12 cellular contexts compared by ENCODE assay signal in the genomic region with DNA sequence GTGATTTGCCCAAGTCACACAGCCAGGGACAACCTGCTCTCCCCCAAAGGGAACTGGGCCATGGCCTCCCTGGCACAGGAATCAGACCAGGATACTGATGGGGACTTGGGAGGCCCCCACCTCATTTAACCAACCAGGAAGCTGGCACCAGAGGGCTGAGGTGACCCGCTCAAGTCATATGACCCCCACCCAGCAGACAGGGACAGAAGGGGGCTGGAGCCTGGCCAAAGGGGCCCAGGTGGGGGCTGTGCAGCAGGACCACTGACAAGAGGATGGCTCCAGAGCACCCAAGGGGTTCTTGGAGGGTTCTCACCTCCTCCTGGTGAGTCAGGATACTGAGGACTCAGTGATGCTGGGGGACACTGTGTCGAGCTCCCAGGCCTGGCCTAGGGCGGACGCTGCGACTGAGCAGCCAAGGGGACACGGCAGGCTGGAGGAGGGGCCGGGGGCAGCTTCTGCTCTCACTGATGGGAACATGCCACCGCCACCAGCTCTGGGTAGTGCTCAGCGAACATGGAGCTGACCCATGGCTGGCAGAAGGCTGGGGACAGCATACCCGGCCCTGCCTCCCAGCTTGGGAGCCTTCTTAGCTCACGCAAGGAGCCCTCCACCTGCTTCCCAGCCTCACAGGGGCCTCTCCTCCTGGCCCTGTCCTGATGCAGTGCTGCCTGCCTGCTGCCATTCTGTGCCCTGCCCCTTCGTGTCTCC. TPM values are rescaled to one million over a fixed set of nuclear protein-coding genes. Genes with fewer than 3 reads are reported as not detected.
DNase-seq lines count a peak whose midpoint lies in the region; ATAC-seq, FAIRE-seq and TF ChIP-seq lines count a peak whose summit lies in the region.
"Had no signal": no experiment of that assay in that cellular context is flagged by ENCODE, and none has a peak within 500 bp of the region (broad histone marks: within the 10 kb centered on the region; RNA-seq: fewer than 3 reads in every experiment).

No MANE protein-coding gene starts in this region.

- DNase-seq in H9 (peak; percentile 22), islet precursor cell (peak; percentile 53), HTR-8/SVneo (ENCODE audit: insufficient read length, low spot score) (no peak), NCI-H748 treated with DMSO at 0.1 percent for 48 hours (lab: John Stamatoyannopoulos, UW) (no peak)
- DNase-seq in activated CD8-positive, alpha-beta memory T cell treated with anti-CD3 and anti-CD28 coated beads, Interleukin-2, amount 10 ng/mL, durations not matched to agents 7 days and 5 days = peak; percentile 47
- DNase-seq in stimulated activated naive B cell treated with anti-CD40 and anti-IgM and Interleukin-4, amounts not matched to agents 10 μg/mL and 1 μg/mL and 100 μg/mL, for 72 hours = no peak
- DNase-seq: DMS153, NCI-H1092 treated with DMSO at 0.1 percent for 48 hours, NCI-H510A treated with DMSO at 0.1 percent for 48 hours had no signal

- H3T11ph ChIP-seq in H9 (ENCODE audit: low read length) = no peak overlapping the region

- no peak overlapping the region for H3K27ac ChIP-seq in H9 (ENCODE audit: insufficient read length, low read depth, low read length)

- H3K9ac ChIP-seq in H9 (ENCODE audit: extremely low read depth, insufficient read length, low read length) = no peak overlapping the region

- H3K79me2 ChIP-seq in H9 (ENCODE audit: insufficient read depth, low read length) = no peaks in the 10 kb centered on the region

- no peak overlapping the region for H3K4me3 Mint-ChIP-seq in H9
- peak overlapping the region; percentile 96 for H3K4me3 Mint-ChIP-seq in activated CD8-positive, alpha-beta memory T cell treated with anti-CD3 and anti-CD28 coated beads, Interleukin-2, amount 10 ng/mL, durations not matched to agents 7 days and 5 days
- peak overlapping the region; percentile 66 to 82 for H3K4me3 Mint-ChIP-seq in stimulated activated naive B cell treated with anti-CD40 and anti-IgM and Interleukin-4, amounts not matched to agents 10 μg/mL and 1 μg/mL and 100 μg/mL, for 72 hours

- no peak overlapping the region for H2BK5ac ChIP-seq in H9 (ENCODE audit: insufficient read length, low read length)

- H3K27me3 Mint-ChIP-seq in H9 (ENCODE audit: low read depth) = peaks cover 28% of the 10 kb centered on the region
- no peaks in the 10 kb centered on the region for H3K27me3 Mint-ChIP-seq in activated CD8-positive, alpha-beta memory T cell treated with anti-CD3 and anti-CD28 coated beads, Interleukin-2, amount 10 ng/mL, durations not matched to agents 7 days and 5 days
- H3K27me3 Mint-ChIP-seq in stimulated activated naive B cell treated with anti-CD40 and anti-IgM and Interleukin-4, amounts not matched to agents 10 μg/mL and 1 μg/mL and 100 μg/mL, for 72 hours = peaks cover 21 to 31% of the 10 kb centered on the region in 2 donors

- no peak overlapping the region for H4K91ac ChIP-seq in H9 (ENCODE audit: insufficient read length, low read depth, low read length)

- WGBS in H9 (ENCODE audit: extremely low coverage, insufficient read length, low lambda C conversion rate) = no CpG with 5 or more reads among the region's 12 CpGs

- no peak overlapping the region for H3K14ac ChIP-seq in H9 (ENCODE audit: insufficient read depth, low read length)

- no peaks in the 10 kb centered on the region for H3K79me1 ChIP-seq in H9 (ENCODE audit: insufficient read depth, low read depth, low read length, poor library complexity, severe bottlenecking)

- no peak for FAIRE-seq in HTR-8/SVneo (lab: Jason Lieb, UNC)

- CTCF ChIA-PET in activated CD8-positive, alpha-beta memory T cell treated with anti-CD3 and anti-CD28 coated beads, Interleukin-2, amount 10 ng/mL, durations not matched to agents 7 days and 5 days (lab: Charles Lee) = interaction anchor here (0.9 to 4.7 kb wide), 3 partner anchors 11 to 31 kb away, joined by 3 to 33 read pairs (median 5); no protein-coding TSS in a partner anchor

- no peak overlapping the region for H3K4ac ChIP-seq in H9 (ENCODE audit: low read depth, low read length)

- H3K36me3 Mint-ChIP-seq in H9 (ENCODE audit: insufficient read depth in 1 of 3, low read depth in 3 of 3) = peaks cover 0 to 2% (median 0%) of the 10 kb centered on the region in 3 experiments; a peak in 1 of 7 replicates
- H3K36me3 Mint-ChIP-seq in activated CD8-positive, alpha-beta memory T cell treated with anti-CD3 and anti-CD28 coated beads, Interleukin-2, amount 10 ng/mL, durations not matched to agents 7 days and 5 days = peaks cover 71% of the 10 kb centered on the region
- peaks cover 31 to 35% of the 10 kb centered on the region in 2 donors for H3K36me3 Mint-ChIP-seq in stimulated activated naive B cell treated with anti-CD40 and anti-IgM and Interleukin-4, amounts not matched to agents 10 μg/mL and 1 μg/mL and 100 μg/mL, for 72 hours

- H3K9me3 ChIP-seq in H9 (ENCODE audit: control insufficient read depth, low read depth, low read length) = no peaks in the 10 kb centered on the region

- H3K23me2 ChIP-seq in H9 (ENCODE audit: insufficient read length, low read depth, low read length, poor library complexity, severe bottlenecking) = no peaks in the 10 kb centered on the region

- ATAC-seq in activated CD8-positive, alpha-beta memory T cell treated with anti-CD3 and anti-CD28 coated beads, Interleukin-2, amount 10 ng/mL, durations not matched to agents 7 days and 5 days = no peak
- ATAC-seq in stimulated activated naive B cell treated with anti-CD40 and anti-IgM and Interleukin-4, amounts not matched to agents 10 μg/mL and 1 μg/mL and 100 μg/mL, for 72 hours (replicated peaks) = no peak
- no peak for ATAC-seq in GM21360 (IDR thresholded peaks at IDR 0.05; ENCODE audit: unreplicated experiment)

- H3K4me1 ChIP-seq in H9 (ENCODE audit: insufficient read depth, low read length) = no peaks in the 10 kb centered on the region

- no peak overlapping the region for H2BK12ac ChIP-seq in H9 (ENCODE audit: insufficient read length, low read depth, low read length)

- H3K56ac ChIP-seq in H9 (ENCODE audit: insufficient read length, low read depth, low read length) = no peak overlapping the region

- no peak overlapping the region for H3K23ac ChIP-seq in H9 (ENCODE audit: insufficient read length, low read depth, low read length)

- H3K4me1 Mint-ChIP-seq in H9 = peaks cover 6 to 15% of the 10 kb centered on the region in 2 experiments
- peaks cover 71% of the 10 kb centered on the region for H3K4me1 Mint-ChIP-seq in activated CD8-positive, alpha-beta memory T cell treated with anti-CD3 and anti-CD28 coated beads, Interleukin-2, amount 10 ng/mL, durations not matched to agents 7 days and 5 days
- peaks cover 28 to 49% of the 10 kb centered on the region in 2 donors for H3K4me1 Mint-ChIP-seq in stimulated activated naive B cell treated with anti-CD40 and anti-IgM and Interleukin-4, amounts not matched to agents 10 μg/mL and 1 μg/mL and 100 μg/mL, for 72 hours

- H3K27me3 ChIP-seq in H9 (ENCODE audit: insufficient read depth, low read length) = no peaks in the 10 kb centered on the region

- H3K27ac Mint-ChIP-seq in H9 = no peak overlapping the region; a peak in 1 of 7 replicates
- H3K27ac Mint-ChIP-seq in activated CD8-positive, alpha-beta memory T cell treated with anti-CD3 and anti-CD28 coated beads, Interleukin-2, amount 10 ng/mL, durations not matched to agents 7 days and 5 days = peak overlapping the region; percentile 100
- no peak overlapping the region for H3K27ac Mint-ChIP-seq in stimulated activated naive B cell treated with anti-CD40 and anti-IgM and Interleukin-4, amounts not matched to agents 10 μg/mL and 1 μg/mL and 100 μg/mL, for 72 hours

- H2AK5ac ChIP-seq in H9 (ENCODE audit: insufficient read length, low read length) = no peak overlapping the region

- H3K18ac ChIP-seq in H9 (ENCODE audit: insufficient read length, low read depth, low read length) = no peak overlapping the region

- H4K8ac ChIP-seq in H9 (replicated peaks; ENCODE audit: insufficient read length, low read depth, low read length) = no peak overlapping the region

- no peak overlapping the region for H3K4me2 ChIP-seq in H9 (ENCODE audit: insufficient read depth, insufficient read length, low read length)

- H3K9me3 Mint-ChIP-seq in H9 = peaks cover 24 to 26% of the 10 kb centered on the region in 2 experiments; a peak in 4 of 5 replicates
- peaks cover 14% of the 10 kb centered on the region for H3K9me3 Mint-ChIP-seq in activated CD8-positive, alpha-beta memory T cell treated with anti-CD3 and anti-CD28 coated beads, Interleukin-2, amount 10 ng/mL, durations not matched to agents 7 days and 5 days (ENCODE audit: low read depth)
- peaks cover 20 to 24% of the 10 kb centered on the region in 2 donors for H3K9me3 Mint-ChIP-seq in stimulated activated naive B cell treated with anti-CD40 and anti-IgM and Interleukin-4, amounts not matched to agents 10 μg/mL and 1 μg/mL and 100 μg/mL, for 72 hours

- no peak overlapping the region for H2BK120ac ChIP-seq in H9 (ENCODE audit: low read depth, low read length, poor library complexity, severe bottlenecking)

- no peak overlapping the region for H2BK15ac ChIP-seq in H9 (ENCODE audit: low read depth, low read length)

- no peak overlapping the region for H2BK20ac ChIP-seq in H9 (ENCODE audit: low read depth, low read length, poor library complexity, severe bottlenecking)

- no peak overlapping the region for H4K5ac ChIP-seq in H9 (ENCODE audit: insufficient read length, low read depth, low read length)

- no peaks in the 10 kb centered on the region for H4K20me1 ChIP-seq in H9 (ENCODE audit: control insufficient read depth, insufficient read depth, insufficient read length)

- no peak overlapping the region for H2AFZ ChIP-seq in H9 (ENCODE audit: low read length)

- TF ChIP-seq CTCF in H9 (conservative IDR thresholded peaks at IDR 0.05) = no peak

RNA-seq across cellular contexts. Expression of gene CST7, which starts 1.2 kb away (rescaled TPM):
- total RNA-seq in H9 (2021) = not detected in 2 replicates
- 100 to 1,000 TPM; 177 to 202 TPM for total RNA-seq in activated CD8-positive, alpha-beta memory T cell treated with anti-CD3 and anti-CD28 coated beads, Interleukin-2, amount 10 ng/mL, durations not matched to agents 7 days and 5 days
- total RNA-seq: fibroblast of villous mesenchyme, urinary bladder had no signal

RNA-seq across cellular contexts. Expression of gene APMAP, which starts 42.3 kb away (rescaled TPM):
- total RNA-seq in H9 (2021) = 67.8 and 69.1 TPM in 2 replicates
- 10 to 100 TPM; 47.5 to 56.0 TPM for total RNA-seq in activated CD8-positive, alpha-beta memory T cell treated with anti-CD3 and anti-CD28 coated beads, Interleukin-2, amount 10 ng/mL, durations not matched to agents 7 days and 5 days

Comparison
In these comparisons a context has a peak if more than half of its experiments do, and no peak if none do; other contexts are left out.
1. DNase-seq: peak in H9 (single experiment), activated CD8-positive, alpha-beta memory T cell treated with anti-CD3 and anti-CD28 coated beads, Interleukin-2, amount 10 ng/mL, durations not matched to agents 7 days and 5 days (single experiment) and islet precursor cell (single experiment); none in stimulated activated naive B cell treated with anti-CD40 and anti-IgM and Interleukin-4, amounts not matched to agents 10 μg/mL and 1 μg/mL and 100 μg/mL, for 72 hours (single experiment), HTR-8/SVneo (single experiment) and NCI-H748 treated with DMSO at 0.1 percent for 48 hours (single experiment).
2. H3K4me3 Mint-ChIP-seq: peak in activated CD8-positive, alpha-beta memory T cell treated with anti-CD3 and anti-CD28 coated beads, Interleukin-2, amount 10 ng/mL, durations not matched to agents 7 days and 5 days (single experiment) and stimulated activated naive B cell treated with anti-CD40 and anti-IgM and Interleukin-4, amounts not matched to agents 10 μg/mL and 1 μg/mL and 100 μg/mL, for 72 hours (2 of 2); none in H9 (0 of 2).
3. RNA of gene CST7, which starts 1.2 kb away (total RNA-seq): 177 to 202 TPM in activated CD8-positive, alpha-beta memory T cell treated with anti-CD3 and anti-CD28 coated beads, Interleukin-2, amount 10 ng/mL, durations not matched to agents 7 days and 5 days; not detected in H9; every median in the first group is over 100 times any median in the second.